ENCODE assay signal across 8 cellular contexts in genomic region chr3:43893721-43894120, GRCh38.
DNase-seq lines count a peak whose midpoint lies in the region; ATAC-seq, FAIRE-seq and TF ChIP-seq lines count a peak whose summit lies in the region.

No MANE protein-coding gene starts in this region.

- FAIRE-seq in H54 (lab: Jason Lieb, UNC) = no peak

- TF ChIP-seq CTCF in cardiac muscle cell (IDR thresholded peaks at IDR 0.05; ENCODE audit: low read depth, low read length) = no peak
- no peak for TF ChIP-seq CTCF in liver (IDR thresholded peaks at IDR 0.05; ENCODE audit: low read depth, low read length, missing input control)
- TF ChIP-seq CTCF in type B pancreatic cell (conservative IDR thresholded peaks at IDR 0.05) = no peak

- no peaks in the 10 kb centered on the region for H3K9me3 Mint-ChIP-seq in activated naive CD8-positive, alpha-beta T cell treated with anti-CD3 and anti-CD28 coated beads, Interleukin-2, amount 50 U/mL, for 24 hours
- H3K9me3 Mint-ChIP-seq in type B pancreatic cell = no peaks in the 10 kb centered on the region

- no peaks in the 10 kb centered on the region for H3K4me1 ChIP-seq in cardiac muscle cell (ENCODE audit: low read depth)
- H3K4me1 ChIP-seq in liver (ENCODE audit: control insufficient read depth in 4 of 4, insufficient read depth in 4 of 4, low read length in 3 of 4) = peaks cover 3 to 12% (median 9%) of the 10 kb centered on the region in 4 donors

- H3K4me1 Mint-ChIP-seq in activated naive CD8-positive, alpha-beta T cell treated with anti-CD3 and anti-CD28 coated beads, Interleukin-2, amount 50 U/mL, for 24 hours = peaks cover 20% of the 10 kb centered on the region
- peaks cover 15% of the 10 kb centered on the region for H3K4me1 Mint-ChIP-seq in type B pancreatic cell (ENCODE audit: unreplicated experiment)

- H3K36me3 Mint-ChIP-seq in activated naive CD8-positive, alpha-beta T cell treated with anti-CD3 and anti-CD28 coated beads, Interleukin-2, amount 50 U/mL, for 24 hours (ENCODE audit: low read depth) = no peaks in the 10 kb centered on the region
- H3K36me3 Mint-ChIP-seq in type B pancreatic cell = no peaks in the 10 kb centered on the region

- H3K27ac Mint-ChIP-seq in activated naive CD8-positive, alpha-beta T cell treated with anti-CD3 and anti-CD28 coated beads, Interleukin-2, amount 50 U/mL, for 24 hours = no peak overlapping the region
- no peak overlapping the region for H3K27ac Mint-ChIP-seq in type B pancreatic cell

- peak overlapping the region; percentile 67 for H3K4me3 Mint-ChIP-seq in activated naive CD8-positive, alpha-beta T cell treated with anti-CD3 and anti-CD28 coated beads, Interleukin-2, amount 50 U/mL, for 24 hours
- H3K4me3 Mint-ChIP-seq in type B pancreatic cell = peak overlapping the region; percentile 86

- intact Hi-C loops in Right ventricle myocardium superior (cut with DNase I) = no loop called here

- no peaks in the 10 kb centered on the region for H3K9me3 ChIP-seq in cardiac muscle cell (ENCODE audit: low read depth)
- peaks cover 0 to 7% (median 0%) of the 10 kb centered on the region in 4 donors for H3K9me3 ChIP-seq in liver (ENCODE audit: control insufficient read depth in 4 of 4, low read length in 3 of 4)

- H3K27ac ChIP-seq in cardiac muscle cell (no peak overlapping the region), liver (ENCODE audit: low read depth in 1 of 2, low read length in 2 of 2) (no peak overlapping the region)

- DNase-seq in cardiac muscle cell (ENCODE audit: low read depth in 1 of 2, low spot score in 1 of 2) (no peak), Right ventricle myocardium superior (no peak), type B pancreatic cell (ENCODE audit: extremely low spot score, unreplicated experiment) (no peak), GM19240 (ENCODE audit: insufficient read length, low spot score) (no peak), H54 (ENCODE audit: insufficient read length, low spot score) (no peak), T-helper 9 cell (no peak)
- DNase-seq in activated naive CD8-positive, alpha-beta T cell treated with anti-CD3 and anti-CD28 coated beads, Interleukin-2, amount 50 U/mL, for 24 hours = peak; percentile 16

- peaks cover 53% of the 10 kb centered on the region for H3K27me3 Mint-ChIP-seq in activated naive CD8-positive, alpha-beta T cell treated with anti-CD3 and anti-CD28 coated beads, Interleukin-2, amount 50 U/mL, for 24 hours
- H3K27me3 Mint-ChIP-seq in type B pancreatic cell = peaks cover 43% of the 10 kb centered on the region

- TF ChIP-seq RAD21 in liver (IDR thresholded peaks at IDR 0.05) = no peak

- H3K4me3 ChIP-seq in cardiac muscle cell (peak overlapping the region; percentile 30), liver (ENCODE audit: low read depth in 1 of 3, low read length in 3 of 3) (peak overlapping the region; percentile 5 to 63 (median 42))

- no peak overlapping the region for H3K9ac ChIP-seq in liver (ENCODE audit: low read depth in 1 of 2, low read length in 2 of 2)

- 11% methylated on average over 14 of the region's 14 CpGs for WGBS in liver

- H3K36me3 ChIP-seq in cardiac muscle cell (no peaks in the 10 kb centered on the region), liver (ENCODE audit: control insufficient read depth in 4 of 4, insufficient read depth in 3 of 4, low read depth in 1 of 4, low read length in 3 of 4) (no peaks in the 10 kb centered on the region)

- peaks cover 66% of the 10 kb centered on the region for H3K27me3 ChIP-seq in cardiac muscle cell
- peaks cover 0 to 3% (median under 1%) of the 10 kb centered on the region in 4 donors for H3K27me3 ChIP-seq in liver (ENCODE audit: control insufficient read depth in 4 of 4, insufficient read depth in 4 of 4, low read length in 3 of 4)

- TF ChIP-seq POLR2A in H54 (IDR thresholded peaks at IDR 0.05; ENCODE audit: low read depth, low read length) = no peak

- ATAC-seq in Right ventricle myocardium superior (ENCODE audit: poor library complexity) = no peak
- peak; percentile 45 for ATAC-seq in activated naive CD8-positive, alpha-beta T cell treated with anti-CD3 and anti-CD28 coated beads, Interleukin-2, amount 50 U/mL, for 24 hours

TF ChIP-seq in liver, 16 proteins besides CTCF, POLR2A, EP300 and RAD21:
- TF ChIP-seq RXRA (IDR thresholded peaks at IDR 0.05) = no peak
- TF ChIP-seq EGR1 (IDR thresholded peaks at IDR 0.05; ENCODE audit: low read depth in 2 of 2) = no peak
- TF ChIP-seq ZBTB33 (IDR thresholded peaks at IDR 0.05) = no peak
- TF ChIP-seq TAF1 (conservative IDR thresholded peaks at IDR 0.05) = no peak
- no peak for TF ChIP-seq YY1 (IDR thresholded peaks at IDR 0.05)
- TF ChIP-seq GABPA (IDR thresholded peaks at IDR 0.05 in 1 of 2, conservative IDR thresholded peaks at IDR 0.05 in 1 of 2) = no peak
- no peak for TF ChIP-seq FOXA2 (IDR thresholded peaks at IDR 0.05)
TF ChIP-seq in liver: peak in this region for 0.
